In the genomic region with DNA sequence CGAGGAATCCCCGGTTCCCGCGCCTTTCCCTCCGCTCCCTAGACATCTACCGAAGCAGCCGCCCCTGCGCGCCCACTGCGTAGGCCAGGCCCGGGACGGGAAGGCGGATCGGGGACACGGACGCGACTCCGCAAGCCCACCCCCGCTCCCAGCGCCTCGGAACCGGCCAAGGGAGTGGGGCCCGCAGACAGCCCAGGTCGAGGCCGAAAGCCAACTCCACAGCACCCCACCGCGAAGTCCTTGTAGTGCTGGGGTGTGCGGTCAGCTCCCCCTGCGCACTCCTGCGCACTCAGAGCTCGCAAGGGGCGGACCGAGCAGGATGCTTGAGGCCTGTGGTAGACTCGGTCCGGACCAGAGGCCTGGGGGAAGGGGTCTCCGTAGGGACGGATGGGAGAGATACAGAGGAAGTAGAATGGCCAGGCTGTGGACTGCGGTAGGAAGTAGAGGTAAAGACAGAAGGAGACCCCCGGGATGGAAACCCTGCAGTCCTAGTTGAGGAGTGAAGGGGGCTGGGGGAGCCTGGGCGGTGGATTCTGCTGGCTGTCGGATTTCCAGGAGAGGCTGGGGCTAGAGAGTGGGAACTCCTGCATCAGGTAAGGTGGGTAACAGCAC, we compare ENCODE assay signal across 11 cellular contexts. TPM values are rescaled to one million over a fixed set of nuclear protein-coding genes. Genes with fewer than 3 reads are reported as not detected.
A peak's percentile ranks its signal among the peaks of the same experiment; 100 is the strongest.
DNase-seq lines count a peak whose midpoint lies in the region; ATAC-seq and TF ChIP-seq lines count a peak whose summit lies in the region.
"Had no signal": no experiment of that assay in that cellular context is flagged by ENCODE, and none has a peak within 500 bp of the region (broad histone marks: within the 10 kb centered on the region; RNA-seq: fewer than 3 reads in every experiment).

No MANE protein-coding gene starts in this region.

- H3K36me3 ChIP-seq in HAP-1 (replicated peaks): peaks cover 12% of the 10 kb centered on the region
- no peaks in the 10 kb centered on the region for H3K36me3 ChIP-seq in smooth muscle cell (ENCODE audit: low read depth)

- DNase-seq in HAP-1 (ENCODE audit: low spot score in 2 of 2) (no peak), chondrocyte (ENCODE audit: low spot score) (peak; percentile 90), left kidney (ENCODE audit: low read depth, low spot score) (peak; percentile 73), smooth muscle cell (lab: John Stamatoyannopoulos, UW; ENCODE audit: unreplicated experiment) (no peak)
- no peak for DNase-seq in activated naive CD4-positive, alpha-beta T cell treated with anti-CD3 and anti-CD28 coated beads for 36 hours
- DNase-seq: activated CD4-positive, alpha-beta T cell treated with anti-CD3 and anti-CD28 coated beads for 48 hours; Karpas-422 had no signal

- H3K4me2 ChIP-seq in smooth muscle cell: peak overlapping the region; percentile 100

- in situ Hi-C loops in HAP-1 (cut with MboI; ENCODE audit: low sequenced_read_pairs): no loop called here

- CTCF ChIA-PET in activated naive CD4-positive, alpha-beta T cell treated with anti-CD3 and anti-CD28 coated beads for 36 hours (lab: Charles Lee): no interaction called here

- no peaks in the 10 kb centered on the region for H3K9me3 Mint-ChIP-seq in chondrocyte (ENCODE audit: low read depth)
- H3K9me3 Mint-ChIP-seq in activated naive CD4-positive, alpha-beta T cell treated with anti-CD3 and anti-CD28 coated beads for 36 hours: no peaks in the 10 kb centered on the region
- H3K9me3 Mint-ChIP-seq: memory B cell had no signal

- H3F3A ChIP-seq in smooth muscle cell (ENCODE audit: low read depth): peaks cover 10% of the 10 kb centered on the region

- peaks cover 34% of the 10 kb centered on the region for H4K20me1 ChIP-seq in smooth muscle cell (ENCODE audit: low read depth)

- no peaks in the 10 kb centered on the region for H3K27me3 ChIP-seq in HAP-1 (ENCODE audit: low read depth)
- no peaks in the 10 kb centered on the region for H3K27me3 ChIP-seq in smooth muscle cell (ENCODE audit: low read depth)

- intact Hi-C loops in activated naive CD4-positive, alpha-beta T cell treated with anti-CD3 and anti-CD28 coated beads for 36 hours (cut with micrococcal nuclease): no loop called here

- TF ChIP-seq CTCF in chondrocyte (IDR thresholded peaks at IDR 0.05) (no peak), smooth muscle cell (IDR thresholded peaks at IDR 0.05; ENCODE audit: borderline replicate concordance, insufficient read depth, poor library complexity, severe bottlenecking) (no peak)

- H3K27ac ChIP-seq in smooth muscle cell (ENCODE audit: low read depth): peak overlapping the region; percentile 56

- H3K4me3 Mint-ChIP-seq in chondrocyte (ENCODE audit: unreplicated experiment): peak overlapping the region; percentile 84
- H3K4me3 Mint-ChIP-seq in activated naive CD4-positive, alpha-beta T cell treated with anti-CD3 and anti-CD28 coated beads for 36 hours: no peak overlapping the region

- H3K27me3 Mint-ChIP-seq in chondrocyte (ENCODE audit: low read depth): no peaks in the 10 kb centered on the region
- H3K27me3 Mint-ChIP-seq in activated naive CD4-positive, alpha-beta T cell treated with anti-CD3 and anti-CD28 coated beads for 36 hours (ENCODE audit: low read depth): peaks cover 36% of the 10 kb centered on the region

- H3K27ac Mint-ChIP-seq in chondrocyte (ENCODE audit: unreplicated experiment): peak overlapping the region; percentile 92
- no peak overlapping the region for H3K27ac Mint-ChIP-seq in activated naive CD4-positive, alpha-beta T cell treated with anti-CD3 and anti-CD28 coated beads for 36 hours

- H3K4me1 ChIP-seq in HAP-1: peaks cover 8% of the 10 kb centered on the region
- peaks cover 12% of the 10 kb centered on the region for H3K4me1 ChIP-seq in smooth muscle cell (ENCODE audit: low read depth)

- peaks cover 39% of the 10 kb centered on the region for H3K79me2 ChIP-seq in smooth muscle cell (ENCODE audit: low read depth)

- H3K9ac ChIP-seq in smooth muscle cell (ENCODE audit: low read depth): peak overlapping the region; percentile 68

- ATAC-seq in GM21390 (IDR thresholded peaks at IDR 0.05; ENCODE audit: unreplicated experiment): no peak
- no peak for ATAC-seq in GM21737 (IDR thresholded peaks at IDR 0.05; ENCODE audit: unreplicated experiment)
- no peak for ATAC-seq in HG03520 (IDR thresholded peaks at IDR 0.05; ENCODE audit: unreplicated experiment)

- WGBS in smooth muscle cell (ENCODE audit: low lambda C conversion rate): 6% methylated on average over 41 of the region's 41 CpGs

- H3K4me3 ChIP-seq in HAP-1 (peak overlapping the region; percentile 35), smooth muscle cell (peak overlapping the region; percentile 67)

- H2AFZ ChIP-seq in smooth muscle cell (ENCODE audit: low read depth): no peak overlapping the region

- peaks cover 44% of the 10 kb centered on the region for H3K4me1 Mint-ChIP-seq in chondrocyte (ENCODE audit: low read depth)
- H3K4me1 Mint-ChIP-seq in activated naive CD4-positive, alpha-beta T cell treated with anti-CD3 and anti-CD28 coated beads for 36 hours (ENCODE audit: low read depth): peaks cover 11% of the 10 kb centered on the region

- H3K9me3 ChIP-seq in HAP-1 (no peaks in the 10 kb centered on the region), smooth muscle cell (replicated peaks; ENCODE audit: low read depth) (no peaks in the 10 kb centered on the region)

- H3K36me3 Mint-ChIP-seq in chondrocyte (ENCODE audit: low read depth): peaks cover 4% of the 10 kb centered on the region
- peaks cover 4% of the 10 kb centered on the region for H3K36me3 Mint-ChIP-seq in activated naive CD4-positive, alpha-beta T cell treated with anti-CD3 and anti-CD28 coated beads for 36 hours (ENCODE audit: low read depth)

RNA-seq across cellular contexts. Expression of a gene that starts 0.5 kb away (rescaled TPM):
- total RNA-seq in chondrocyte: 56.5 to 88.8 TPM (median 86.5 TPM) in 3 replicates
- total RNA-seq in smooth muscle cell: 30.9 and 32.8 TPM in 2 replicates
- 70.9 and 89.8 TPM in 2 replicates for polyA plus RNA-seq in smooth muscle cell
- under 1 TPM; 0.21 to 0.30 TPM for total RNA-seq in activated naive CD4-positive, alpha-beta T cell treated with anti-CD3 and anti-CD28 coated beads for 36 hours

RNA-seq across cellular contexts. Expression of a gene that starts 44.2 kb away (rescaled TPM):
- total RNA-seq in chondrocyte (12.7 to 15.7 TPM (median 13.6 TPM) in 3 replicates), smooth muscle cell (11.8 and 12.5 TPM in 2 replicates)
- 12.1 and 14.3 TPM in 2 replicates for polyA plus RNA-seq in smooth muscle cell
- total RNA-seq in activated naive CD4-positive, alpha-beta T cell treated with anti-CD3 and anti-CD28 coated beads for 36 hours: 1 to 10 TPM; 7.9 to 8.0 TPM

RNA-seq across cellular contexts. Expression of a gene that starts 57.4 kb away (rescaled TPM):
- total RNA-seq in chondrocyte (37.3 to 49.3 TPM (median 37.7 TPM) in 3 replicates), smooth muscle cell (17.1 and 26.1 TPM in 2 replicates)
- 18.1 and 27.3 TPM in 2 replicates for polyA plus RNA-seq in smooth muscle cell
- 10 to 100 TPM; 10.1 to 11.7 TPM for total RNA-seq in activated naive CD4-positive, alpha-beta T cell treated with anti-CD3 and anti-CD28 coated beads for 36 hours

Comparison
In these comparisons a context has a peak if more than half of its experiments do, and no peak if none do; other contexts are left out.
1. DNase-seq: peak in chondrocyte (single experiment) and left kidney (single experiment); none in HAP-1 (0 of 2), smooth muscle cell (single experiment) and activated naive CD4-positive, alpha-beta T cell treated with anti-CD3 and anti-CD28 coated beads for 36 hours (single experiment).
2. RNA of a gene that starts 0.5 kb away (total RNA-seq): 56.5 to 88.8 TPM in chondrocyte and 30.9 to 32.8 TPM in smooth muscle cell; 0.21 to 0.30 TPM in activated naive CD4-positive, alpha-beta T cell treated with anti-CD3 and anti-CD28 coated beads for 36 hours; every median in the first group is over 10 times any median in the second.